ENCODE assay signal across 35 cellular contexts in genomic region chr5:142945845-142946244, GRCh38.
"Had no signal": no experiment of that assay in that cellular context is flagged by ENCODE, and none has a peak within 500 bp of the region (broad histone marks: within the 10 kb centered on the region; RNA-seq: fewer than 3 reads in every experiment).

No MANE protein-coding gene starts in this region.

- H3K36me3 Mint-ChIP-seq: activated CD4-positive, alpha-beta memory T cell treated with anti-CD3 and anti-CD28 coated beads for 36 hours; brain had no signal

- H3K36me3 ChIP-seq: adrenal gland, breast epithelium, cardiac muscle cell, esophagus squamous epithelium, gastroesophageal sphincter had no signal

- H3K27ac Mint-ChIP-seq: activated CD4-positive, alpha-beta memory T cell treated with anti-CD3 and anti-CD28 coated beads for 36 hours; activated CD4-positive, alpha-beta T cell treated with anti-CD3 and anti-CD28 coated beads for 36 hours; activated CD4-positive, alpha-beta T cell treated with anti-CD3 and anti-CD28 coated beads, Interleukin-2, amount 10 ng/mL, durations not matched to agents 24 days and 14 days; activated CD8-positive, alpha-beta memory T cell treated with anti-CD3 and anti-CD28 coated beads, Interleukin-2, amount 10 ng/mL, durations not matched to agents 7 days and 5 days; activated CD8-positive, alpha-beta T cell treated with anti-CD3 and anti-CD28 coated beads, Interleukin-2, amount 10 ng/mL, durations not matched to agents 7 days and 5 days; activated naive CD4-positive, alpha-beta T cell treated with anti-CD3 and anti-CD28 coated beads for 36 hours; activated naive CD4-positive, alpha-beta T cell treated with anti-CD3 and anti-CD28 coated beads, Interleukin-2, amount 50 U/mL, for 24 hours; activated naive CD8-positive, alpha-beta T cell treated with anti-CD3 and anti-CD28 coated beads for 36 hours; activated naive CD8-positive, alpha-beta T cell treated with anti-CD3 and anti-CD28 coated beads, Interleukin-2, amount 50 U/mL, for 24 hours; activated T-helper 1 cell treated with anti-CD3 and anti-CD28 coated beads, Interleukin-12 subunit alpha, Interleukin-12 subunit beta, Interleukin-2, Interleukin-4 antibody, amounts not matched to agents 30 ng/mL and 10 ng/mL and 1 ng/mL, durations not matched to agents 14 hours and 24 hours and 36 hours; activated T-helper 2 cell treated with anti-CD3 and anti-CD28 coated beads, Interferon-gamma antibody, Interleukin-2, Interleukin-4, amounts not matched to agents 10 μg/mL and 5 μg/mL and 100 μg/mL, durations not matched to agents 14 hours and 24 hours and 36 hours; brain; T-helper 17 cell; T-helper 2 cell treated with Interferon-gamma antibody and Interleukin-4, amounts not matched to agents 5 μg/mL and 100 μg/mL, for 36 hours had no signal

- ATAC-seq: activated CD4-positive, alpha-beta T cell treated with anti-CD3 and anti-CD28 coated beads for 36 hours; activated CD8-positive, alpha-beta memory T cell treated with anti-CD3 and anti-CD28 coated beads, Interleukin-2, amount 10 ng/mL, durations not matched to agents 7 days and 5 days; activated CD8-positive, alpha-beta T cell treated with anti-CD3 and anti-CD28 coated beads, Interleukin-2, amount 10 ng/mL, durations not matched to agents 7 days and 5 days; activated naive CD8-positive, alpha-beta T cell treated with anti-CD3 and anti-CD28 coated beads, Interleukin-2, amount 50 U/mL, for 24 hours; gastroesophageal sphincter; heart right ventricle; T-helper 17 cell had no signal

- H3K27me3 Mint-ChIP-seq: activated CD4-positive, alpha-beta memory T cell treated with anti-CD3 and anti-CD28 coated beads for 36 hours; activated CD4-positive, alpha-beta T cell treated with anti-CD3 and anti-CD28 coated beads for 36 hours; activated CD4-positive, alpha-beta T cell treated with anti-CD3 and anti-CD28 coated beads, Interleukin-2, amount 10 ng/mL, durations not matched to agents 24 days and 14 days; activated CD8-positive, alpha-beta memory T cell treated with anti-CD3 and anti-CD28 coated beads, Interleukin-2, amount 10 ng/mL, durations not matched to agents 7 days and 5 days; activated naive CD4-positive, alpha-beta T cell treated with anti-CD3 and anti-CD28 coated beads, Interleukin-2, amount 50 U/mL, for 24 hours; activated naive CD8-positive, alpha-beta T cell treated with anti-CD3 and anti-CD28 coated beads for 36 hours; activated naive CD8-positive, alpha-beta T cell treated with anti-CD3 and anti-CD28 coated beads, Interleukin-2, amount 50 U/mL, for 24 hours; T-helper 17 cell had no signal

- H3K4me3 ChIP-seq: adrenal gland, breast epithelium, cardiac muscle cell, esophagus squamous epithelium, gastroesophageal sphincter, heart right ventricle had no signal

- H3K4me1 ChIP-seq: breast epithelium, esophagus squamous epithelium had no signal

- H3K27ac ChIP-seq: adrenal gland, breast epithelium, cardiac muscle cell, epithelial cell of prostate, esophagus squamous epithelium, gastroesophageal sphincter had no signal

- H3K4me1 Mint-ChIP-seq: brain had no signal

- DNase-seq: activated CD4-positive, alpha-beta memory T cell treated with anti-CD3 and anti-CD28 coated beads for 36 hours; activated CD4-positive, alpha-beta T cell treated with anti-CD3 and anti-CD28 coated beads for 36 hours; activated CD4-positive, alpha-beta T cell treated with anti-CD3 and anti-CD28 coated beads, Interleukin-2, amount 10 ng/mL, durations not matched to agents 24 days and 14 days; activated CD4-positive, CD25-positive, alpha-beta regulatory T cell; activated CD4-positive, CD25-positive, alpha-beta regulatory T cell treated with anti-CD3 and anti-CD28 coated beads, Interleukin-2, amount 50 U/mL, for 72 hours; activated CD8-positive, alpha-beta memory T cell treated with anti-CD3 and anti-CD28 coated beads, Interleukin-2, amount 10 ng/mL, durations not matched to agents 7 days and 5 days; activated CD8-positive, alpha-beta memory T cell treated with anti-CD3 and anti-CD28 coated beads, Interleukin-2, amount 50 U/mL, for 4 hours; activated CD8-positive, alpha-beta T cell treated with anti-CD3 and anti-CD28 coated beads, Interleukin-2, amount 10 ng/mL, durations not matched to agents 7 days and 5 days; activated effector memory CD4-positive, alpha-beta T cell treated with anti-CD3 and anti-CD28 coated beads, Interleukin-2, amount 50 U/mL, for 16 hours; activated naive CD4-positive, alpha-beta T cell treated with anti-CD3 and anti-CD28 coated beads for 36 hours; activated naive CD8-positive, alpha-beta T cell treated with anti-CD3 and anti-CD28 coated beads for 36 hours; activated naive CD8-positive, alpha-beta T cell treated with anti-CD3 and anti-CD28 coated beads, Interleukin-2, amount 50 U/mL, for 24 hours; activated T-cell treated with anti-CD3 and anti-CD28 coated beads, Interleukin-2, amount 50 U/mL, for 1 hour; activated T-cell treated with anti-CD3 and anti-CD28 coated beads, Interleukin-2, amount 50 U/mL, for 48 hours; adrenal gland; amygdala; aorta; central memory CD4-positive, alpha-beta T cell; cortex of kidney; dermis blood vessel endothelial cell; effector CD4-positive, alpha-beta T cell; esophagus squamous epithelium; foreskin melanocyte; heart right ventricle; T-helper 17 cell; T1000 had no signal

- H3K9me3 ChIP-seq: adrenal gland, breast epithelium, esophagus squamous epithelium, gastroesophageal sphincter, heart right ventricle had no signal

- H3K27me3 ChIP-seq: adrenal gland, breast epithelium, cardiac muscle cell, esophagus squamous epithelium, gastroesophageal sphincter, heart right ventricle had no signal

- H3K9me3 Mint-ChIP-seq: activated CD4-positive, alpha-beta memory T cell treated with anti-CD3 and anti-CD28 coated beads for 36 hours; activated CD4-positive, alpha-beta T cell treated with anti-CD3 and anti-CD28 coated beads, Interleukin-2, amount 10 ng/mL, durations not matched to agents 24 days and 14 days; activated naive CD4-positive, alpha-beta T cell treated with anti-CD3 and anti-CD28 coated beads for 36 hours; activated naive CD4-positive, alpha-beta T cell treated with anti-CD3 and anti-CD28 coated beads, Interleukin-2, amount 50 U/mL, for 24 hours; activated naive CD8-positive, alpha-beta T cell treated with anti-CD3 and anti-CD28 coated beads, Interleukin-2, amount 50 U/mL, for 24 hours; activated T-helper 2 cell treated with anti-CD3 and anti-CD28 coated beads, Interferon-gamma antibody, Interleukin-2, Interleukin-4, amounts not matched to agents 10 μg/mL and 5 μg/mL and 100 μg/mL, durations not matched to agents 14 hours and 24 hours and 36 hours; brain; T-helper 2 cell treated with Interferon-gamma antibody and Interleukin-4, amounts not matched to agents 5 μg/mL and 100 μg/mL, for 36 hours had no signal

- H3K4me3 Mint-ChIP-seq: activated CD4-positive, alpha-beta memory T cell treated with anti-CD3 and anti-CD28 coated beads for 36 hours; activated CD4-positive, alpha-beta T cell treated with anti-CD3 and anti-CD28 coated beads for 36 hours; activated CD4-positive, alpha-beta T cell treated with anti-CD3 and anti-CD28 coated beads, Interleukin-2, amount 10 ng/mL, durations not matched to agents 24 days and 14 days; activated CD8-positive, alpha-beta memory T cell treated with anti-CD3 and anti-CD28 coated beads, Interleukin-2, amount 10 ng/mL, durations not matched to agents 7 days and 5 days; activated CD8-positive, alpha-beta T cell treated with anti-CD3 and anti-CD28 coated beads, Interleukin-2, amount 10 ng/mL, durations not matched to agents 7 days and 5 days; activated naive CD4-positive, alpha-beta T cell treated with anti-CD3 and anti-CD28 coated beads for 36 hours; activated naive CD4-positive, alpha-beta T cell treated with anti-CD3 and anti-CD28 coated beads, Interleukin-2, amount 50 U/mL, for 24 hours; activated naive CD8-positive, alpha-beta T cell treated with anti-CD3 and anti-CD28 coated beads for 36 hours; activated naive CD8-positive, alpha-beta T cell treated with anti-CD3 and anti-CD28 coated beads, Interleukin-2, amount 50 U/mL, for 24 hours; activated T-helper 1 cell treated with anti-CD3 and anti-CD28 coated beads, Interleukin-12 subunit alpha, Interleukin-12 subunit beta, Interleukin-2, Interleukin-4 antibody, amounts not matched to agents 30 ng/mL and 10 ng/mL and 1 ng/mL, durations not matched to agents 14 hours and 24 hours and 36 hours; brain; T-helper 17 cell; T-helper 2 cell treated with Interferon-gamma antibody and Interleukin-4, amounts not matched to agents 5 μg/mL and 100 μg/mL, for 36 hours had no signal
